In genomic region chr4:147118523-147118922, GRCh38 we compare ENCODE assay signal across 17 cellular contexts.
A peak's percentile ranks its signal among the peaks of the same experiment; 100 is the strongest.
DNase-seq lines count a peak whose midpoint lies in the region; ATAC-seq, FAIRE-seq and TF ChIP-seq lines count a peak whose summit lies in the region.
"Had no signal": no experiment of that assay in that cellular context is flagged by ENCODE, and none has a peak within 500 bp of the region (broad histone marks: within the 10 kb centered on the region; RNA-seq: fewer than 3 reads in every experiment).

No MANE protein-coding gene starts in this region.

- peak; percentile 53 for ATAC-seq in HG03432 (IDR thresholded peaks at IDR 0.05; ENCODE audit: unreplicated experiment)
- peak; percentile 73 for ATAC-seq in omental fat pad (ENCODE audit: low FRiP score)
- no peak for ATAC-seq in GM21367 (IDR thresholded peaks at IDR 0.05; ENCODE audit: unreplicated experiment)
- ATAC-seq: esophagus mucosa, Panc1 had no signal

- FAIRE-seq in D721Med (lab: Jason Lieb, UNC): no peak

- TF ChIP-seq CTCF in C4-2B (conservative IDR thresholded peaks at IDR 0.05) (no peak), omental fat pad (IDR thresholded peaks at IDR 0.05) (no peak), D721Med (IDR thresholded peaks at IDR 0.05; ENCODE audit: insufficient read depth, missing control alignments) (no peak)

- DNase-seq in fibroblast of peridontal ligament (ENCODE audit: extremely low read depth) (peak; percentile 87), omental fat pad (ENCODE audit: low spot score) (no peak), activated gamma-delta T cell treated with Interleukin-2 at 50 U/mL for 16 hours (no peak), NCI-H128 (lab: John Stamatoyannopoulos, UW; ENCODE audit: unreplicated experiment) (no peak), D721Med (ENCODE audit: insufficient read length, low spot score) (no peak)
- DNase-seq: activated CD8-positive, alpha-beta memory T cell treated with anti-CD3 and anti-CD28 coated beads, Interleukin-2, amount 50 U/mL, for 48 hours; BE2C; GOT3; NCI-H2081 treated with DMSO at 0.1 percent for 48 hours; pancreas; trophoblast cell had no signal

- peak overlapping the region; percentile 93 for H3K27ac ChIP-seq in C4-2B
- H3K27ac ChIP-seq: KMS-11, pancreas had no signal
